31 cellular contexts compared by ENCODE assay signal in the genomic region with DNA sequence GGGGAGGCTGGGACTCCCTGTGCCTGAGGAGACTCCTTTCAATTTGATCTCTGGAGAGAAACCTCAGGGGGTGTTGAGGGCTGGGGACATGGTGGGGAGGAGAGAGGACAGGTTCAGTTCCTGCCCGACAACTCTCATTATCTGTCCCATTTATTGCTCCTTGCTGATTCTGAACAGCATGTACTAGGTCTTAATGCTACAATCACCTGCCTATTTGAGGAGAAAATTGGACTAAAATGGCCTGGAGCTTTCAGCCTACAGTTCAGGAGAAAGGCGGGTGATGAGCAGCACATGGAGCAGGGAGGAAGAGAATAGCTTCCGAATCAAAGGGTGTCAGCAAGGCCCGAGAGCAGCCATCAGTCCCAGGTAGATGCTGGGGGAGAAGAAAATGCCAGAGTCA. TPM values are rescaled to one million over a fixed set of nuclear protein-coding genes. Genes with fewer than 3 reads are reported as not detected.
"Had no signal": no experiment of that assay in that cellular context is flagged by ENCODE, and none has a peak within 500 bp of the region (broad histone marks: within the 10 kb centered on the region; RNA-seq: fewer than 3 reads in every experiment).

No MANE protein-coding gene starts in this region.

- H3K27me3 ChIP-seq: left lung, right lobe of liver, testis, thyroid gland, transverse colon, upper lobe of left lung, vagina had no signal

- DNase-seq: immature natural killer cell; kidney; left colon; left lung; lower lobe of right lung; mammary epithelial cell; mesenchymal stem cell; naive thymus-derived CD8-positive, alpha-beta T cell; occipital lobe; psoas muscle; right lobe of liver; stimulated activated CD4-positive, alpha-beta T cell treated with anti-CD3 and anti-CD28 coated beads, Interleukin-12 subunit alpha, Interleukin-12 subunit beta, amount 100 ng/mL, for 4 hours; stimulated activated CD4-positive, alpha-beta T cell treated with anti-CD3 and anti-CD28 coated beads, Interleukin-15, amount 100 ng/mL, for 24 hours; stimulated activated CD4-positive, alpha-beta T cell treated with anti-CD3 and anti-CD28 coated beads, Interleukin-2, amount 100 ng/mL, for 24 hours; stimulated activated CD4-positive, alpha-beta T cell treated with anti-CD3 and anti-CD28 coated beads, Interleukin-4, amount 100 ng/mL, for 1 hour; stimulated activated naive B cell treated with anti-CD40 and anti-IgM and Interleukin-4, amounts not matched to agents 10 μg/mL and 1 μg/mL and 100 μg/mL, for 72 hours; stimulated activated naive CD8-positive, alpha-beta T cell treated with anti-CD3 and anti-CD28 coated beads, Interleukin-15, Interleukin-2, amounts not matched to agents 100 U/mL and 50 U/mL, for 24 hours; stomach; testis; thyroid gland; transverse colon; upper lobe of left lung had no signal

- H3K27ac Mint-ChIP-seq: nephron; stimulated activated naive B cell treated with anti-CD40 and anti-IgM and Interleukin-4, amounts not matched to agents 10 μg/mL and 1 μg/mL and 100 μg/mL, for 72 hours had no signal

- H3K4me3 Mint-ChIP-seq: immature natural killer cell; nephron; neural progenitor cell; stimulated activated naive B cell treated with anti-CD40 and anti-IgM and Interleukin-4, amounts not matched to agents 10 μg/mL and 1 μg/mL and 100 μg/mL, for 72 hours had no signal

- H2AFZ ChIP-seq: neural progenitor cell, parathyroid adenoma had no signal

- H3K9ac ChIP-seq: neural progenitor cell, parathyroid adenoma had no signal

- H3K36me3 Mint-ChIP-seq: naive thymus-derived CD8-positive, alpha-beta T cell; neural progenitor cell; stimulated activated naive B cell treated with anti-CD40 and anti-IgM and Interleukin-4, amounts not matched to agents 10 μg/mL and 1 μg/mL and 100 μg/mL, for 72 hours had no signal

- H3K4me2 ChIP-seq: neural progenitor cell, smooth muscle cell had no signal

- H3K36me3 ChIP-seq: left lung, lower lobe of right lung, neural progenitor cell, neutrophil, right lobe of liver, stomach, thyroid gland, transverse colon, upper lobe of left lung, vagina had no signal

- H3K27ac ChIP-seq: left lung, lower lobe of right lung, neural progenitor cell, neutrophil, parathyroid adenoma, psoas muscle, right lobe of liver, stomach, testis, thyroid gland, transverse colon, upper lobe of left lung, vagina had no signal

- H3K9me3 Mint-ChIP-seq: naive thymus-derived CD8-positive, alpha-beta T cell; nephron; neural progenitor cell; stimulated activated naive B cell treated with anti-CD40 and anti-IgM and Interleukin-4, amounts not matched to agents 10 μg/mL and 1 μg/mL and 100 μg/mL, for 72 hours had no signal

- H3K9me3 ChIP-seq: left lung, lower lobe of right lung, neutrophil, psoas muscle, right lobe of liver, stomach, testis, thyroid gland, transverse colon, upper lobe of left lung, vagina had no signal

- H3K79me2 ChIP-seq: parathyroid adenoma had no signal

- H3K4me1 ChIP-seq: left lung, lower lobe of right lung, parathyroid adenoma, psoas muscle, right lobe of liver, thyroid gland had no signal

- ATAC-seq: left colon; left lung; lower lobe of right lung; naive thymus-derived CD8-positive, alpha-beta T cell; psoas muscle; right lobe of liver; stimulated activated naive B cell treated with anti-CD40 and anti-IgM and Interleukin-4, amounts not matched to agents 10 μg/mL and 1 μg/mL and 100 μg/mL, for 72 hours; stimulated activated naive CD8-positive, alpha-beta T cell treated with anti-CD3 and anti-CD28 coated beads, Interleukin-15, Interleukin-2, amounts not matched to agents 100 U/mL and 50 U/mL, for 24 hours had no signal

- H3K4me3 ChIP-seq: left lung, lower lobe of right lung, neural progenitor cell, psoas muscle, right lobe of liver, smooth muscle cell, stomach, testis, thyroid gland, transverse colon, upper lobe of left lung, vagina had no signal

RNA-seq across cellular contexts. Expression of gene ADCYAP1R1, which starts 30.0 kb away (rescaled TPM):
- total RNA-seq: kidney; mammary epithelial cell; naive thymus-derived CD8-positive, alpha-beta T cell; osteocyte; smooth muscle cell had no signal
- polyA plus RNA-seq: immature natural killer cell; mammary epithelial cell; naive thymus-derived CD8-positive, alpha-beta T cell; smooth muscle cell had no signal

RNA-seq across cellular contexts. Expression of gene GHRHR, which starts 58.4 kb away (rescaled TPM):
- total RNA-seq: kidney; left colon; left lung; lower lobe of right lung; mammary epithelial cell; naive thymus-derived CD8-positive, alpha-beta T cell; occipital lobe; osteocyte; psoas muscle; skeletal muscle tissue; smooth muscle cell; stomach; transverse colon; urinary bladder; vagina had no signal
- polyA plus RNA-seq: immature natural killer cell; mammary epithelial cell; naive thymus-derived CD8-positive, alpha-beta T cell; smooth muscle cell; urinary bladder had no signal
